Comparison of ENCODE assay signal across 1 cellular context in the genomic region with DNA sequence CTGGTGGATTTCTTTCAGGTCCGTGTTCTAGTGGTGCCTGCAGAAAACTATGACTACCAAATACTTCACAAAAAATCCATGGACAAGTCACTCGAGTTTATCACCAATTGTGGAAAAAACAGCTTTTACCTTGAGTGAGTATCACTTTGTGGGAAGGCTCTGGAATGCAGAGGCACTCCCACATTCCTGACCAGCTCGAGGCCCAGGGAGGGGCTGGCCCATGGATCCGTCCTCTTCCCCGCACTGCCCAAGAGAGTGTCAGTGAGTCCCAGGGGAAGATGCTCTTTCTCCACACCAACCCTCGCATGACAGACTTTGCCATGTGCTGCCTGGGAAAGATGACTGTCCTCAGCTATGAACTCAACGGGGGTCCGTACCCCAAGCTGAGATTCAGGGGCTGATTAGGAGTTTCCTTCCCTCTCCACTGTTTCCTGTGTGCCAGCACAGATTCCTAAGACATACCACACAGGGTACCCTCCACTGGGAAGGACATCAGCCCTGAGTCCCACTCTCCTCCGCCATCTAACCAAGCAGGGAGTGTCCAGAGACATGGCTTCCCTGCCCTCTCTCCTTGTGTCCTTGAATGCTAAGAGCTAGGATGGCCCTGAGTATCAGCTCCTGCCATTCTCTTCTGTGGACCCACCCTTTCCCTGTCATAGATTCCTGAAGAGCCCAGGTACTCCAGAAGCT.
TF ChIP-seq lines count a peak whose summit lies in the region.

No MANE protein-coding gene starts in this region.

TF ChIP-seq in HCT116, 20 proteins besides CTCF, POLR2A, EP300 and RAD21 (continued from another document):
- TF ChIP-seq, protein P1, sequence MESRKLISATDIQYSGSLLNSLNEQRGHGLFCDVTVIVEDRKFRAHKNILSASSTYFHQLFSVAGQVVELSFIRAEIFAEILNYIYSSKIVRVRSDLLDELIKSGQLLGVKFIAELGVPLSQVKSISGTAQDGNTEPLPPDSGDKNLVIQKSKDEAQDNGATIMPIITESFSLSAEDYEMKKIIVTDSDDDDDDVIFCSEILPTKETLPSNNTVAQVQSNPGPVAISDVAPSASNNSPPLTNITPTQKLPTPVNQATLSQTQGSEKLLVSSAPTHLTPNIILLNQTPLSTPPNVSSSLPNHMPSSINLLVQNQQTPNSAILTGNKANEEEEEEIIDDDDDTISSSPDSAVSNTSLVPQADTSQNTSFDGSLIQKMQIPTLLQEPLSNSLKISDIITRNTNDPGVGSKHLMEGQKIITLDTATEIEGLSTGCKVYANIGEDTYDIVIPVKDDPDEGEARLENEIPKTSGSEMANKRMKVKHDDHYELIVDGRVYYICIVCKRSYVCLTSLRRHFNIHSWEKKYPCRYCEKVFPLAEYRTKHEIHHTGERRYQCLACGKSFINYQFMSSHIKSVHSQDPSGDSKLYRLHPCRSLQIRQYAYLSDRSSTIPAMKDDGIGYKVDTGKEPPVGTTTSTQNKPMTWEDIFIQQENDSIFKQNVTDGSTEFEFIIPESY (IDR thresholded peaks at IDR 0.05; ENCODE audit: extremely low read depth, insufficient replicate concordance, low read length) = no peak
- no peak for TF ChIP-seq CBX3 (IDR thresholded peaks at IDR 0.05; ENCODE audit: low read depth)
- TF ChIP-seq SRF (IDR thresholded peaks at IDR 0.05; ENCODE audit: low read depth) = no peak
- TF ChIP-seq EGR1 (IDR thresholded peaks at IDR 0.05; ENCODE audit: low read depth) = no peak
- TF ChIP-seq ZNF274 (IDR thresholded peaks at IDR 0.05; ENCODE audit: low read depth, low read length) = no peak
- TF ChIP-seq POLR2AphosphoS5 (IDR thresholded peaks at IDR 0.05; ENCODE audit: low read depth, low read length) = no peak
- TF ChIP-seq, protein P2, sequence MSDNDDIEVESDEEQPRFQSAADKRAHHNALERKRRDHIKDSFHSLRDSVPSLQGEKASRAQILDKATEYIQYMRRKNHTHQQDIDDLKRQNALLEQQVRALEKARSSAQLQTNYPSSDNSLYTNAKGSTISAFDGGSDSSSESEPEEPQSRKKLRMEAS (IDR thresholded peaks at IDR 0.05) = no peak
- TF ChIP-seq YY1 (IDR thresholded peaks at IDR 0.05; ENCODE audit: extremely low read depth, insufficient replicate concordance, low read depth, low read length) = no peak
- no peak for TF ChIP-seq SIN3A (IDR thresholded peaks at IDR 0.05; ENCODE audit: low read depth)
- TF ChIP-seq, protein P3, sequence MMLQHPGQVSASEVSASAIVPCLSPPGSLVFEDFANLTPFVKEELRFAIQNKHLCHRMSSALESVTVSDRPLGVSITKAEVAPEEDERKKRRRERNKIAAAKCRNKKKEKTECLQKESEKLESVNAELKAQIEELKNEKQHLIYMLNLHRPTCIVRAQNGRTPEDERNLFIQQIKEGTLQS (IDR thresholded peaks at IDR 0.05) = no peak
